ENCODE assay signal across 12 cellular contexts in the genomic region with DNA sequence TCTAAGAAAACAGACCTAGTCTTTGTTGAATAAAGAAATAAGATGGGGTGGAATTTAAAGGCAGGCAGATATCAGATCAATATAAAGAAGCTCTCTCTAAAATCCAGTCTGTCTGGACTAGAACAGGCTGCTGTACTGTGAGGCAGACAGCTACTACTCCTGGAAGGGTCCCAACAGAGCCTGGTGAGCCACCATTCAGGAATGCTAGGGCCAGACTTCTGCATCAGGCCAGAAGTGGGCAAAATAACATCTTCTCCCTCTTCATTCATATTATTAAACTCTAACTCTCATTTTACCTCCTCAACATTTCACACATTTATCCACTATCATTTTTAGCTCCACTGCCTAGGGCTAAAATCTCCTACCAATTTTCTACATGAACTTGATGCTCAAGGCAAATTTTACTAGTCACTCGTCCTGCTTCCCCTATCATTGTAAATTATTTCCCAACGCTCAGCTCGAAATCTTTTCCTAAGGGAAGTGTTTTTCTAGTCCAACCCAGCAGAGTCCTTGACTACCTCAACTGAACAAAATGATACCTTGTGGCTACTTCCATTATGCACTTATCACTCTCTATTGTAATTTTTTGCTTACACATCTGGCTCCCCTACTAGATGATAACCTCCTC. TPM values are rescaled to one million over a fixed set of nuclear protein-coding genes. Genes with fewer than 3 reads are reported as not detected.
DNase-seq lines count a peak whose midpoint lies in the region; ATAC-seq and TF ChIP-seq lines count a peak whose summit lies in the region.
"Had no signal": no experiment of that assay in that cellular context is flagged by ENCODE, and none has a peak within 500 bp of the region (broad histone marks: within the 10 kb centered on the region; RNA-seq: fewer than 3 reads in every experiment).

No MANE protein-coding gene starts in this region.

- intact Hi-C loops in ascending aorta (cut with DNase I): loop anchor here (5.0 kb wide), 1 partner anchor 53 kb away; no protein-coding TSS in a partner anchor
- intact Hi-C loops in left ventricle myocardium superior (cut with micrococcal nuclease): no loop called here

- H3K4me3 ChIP-seq in ascending aorta (peak overlapping the region in 1 of 2 donors; percentile 14), skeletal muscle satellite cell (ENCODE audit: low read length) (peak overlapping the region; percentile 25)
- H3K4me3 ChIP-seq: skin epidermis had no signal

- H3K4me2 ChIP-seq in skeletal muscle satellite cell (ENCODE audit: low read length): peak overlapping the region; percentile 51

- TF ChIP-seq CTCF in ascending aorta (IDR thresholded peaks at IDR 0.05): no peak

- DNase-seq in HCEC 1CT: peak; percentile 84
- DNase-seq in ascending aorta (ENCODE audit: low spot score in 2 of 2): peak; percentile 13 to 89
- peak; percentile 34 for DNase-seq in left ventricle myocardium superior
- DNase-seq in activated T-cell treated with anti-CD3 and anti-CD28 coated beads, Interleukin-2, amount 50 U/mL, for 48 hours: no peak
- DNase-seq in 8988T: no peak
- DNase-seq: activated T-cell treated with anti-CD3 and anti-CD28 coated beads for 4 hours, kidney had no signal

- ATAC-seq in left ventricle myocardium superior (peak; percentile 92), GM21390 (IDR thresholded peaks at IDR 0.05; ENCODE audit: unreplicated experiment) (no peak), HG03342 (IDR thresholded peaks at IDR 0.05; ENCODE audit: unreplicated experiment) (no peak)
- ATAC-seq: stimulated activated effector memory CD8-positive, alpha-beta T cell treated with anti-CD3 and anti-CD28 coated beads, Interleukin-12 subunit alpha, Interleukin-12 subunit beta, amount 100 ng/mL, for 72 hours had no signal

- H3K27ac ChIP-seq in ascending aorta: peak overlapping the region; percentile 59 to 80

- H3K9ac ChIP-seq in skeletal muscle satellite cell (ENCODE audit: low read depth, low read length): peak overlapping the region; percentile 52

- H3K36me3 ChIP-seq in ascending aorta: no peaks in the 10 kb centered on the region
- H3K36me3 ChIP-seq in skeletal muscle satellite cell (ENCODE audit: insufficient read depth, low read length): no peaks in the 10 kb centered on the region

- H3K4me1 ChIP-seq in ascending aorta (peaks cover 0 to 29% of the 10 kb centered on the region in 2 donors), skeletal muscle satellite cell (ENCODE audit: control insufficient read depth, insufficient read depth, low read length) (peaks cover 55% of the 10 kb centered on the region)

- H3K27me3 ChIP-seq in ascending aorta: no peaks in the 10 kb centered on the region
- H3K27me3 ChIP-seq in skeletal muscle satellite cell (ENCODE audit: control insufficient read depth, insufficient read depth, low read length): no peaks in the 10 kb centered on the region

- no peaks in the 10 kb centered on the region for H3K9me3 ChIP-seq in ascending aorta
- H3K9me3 ChIP-seq in skeletal muscle satellite cell (replicated peaks; ENCODE audit: low read length): no peaks in the 10 kb centered on the region

RNA-seq across cellular contexts. Expression of a gene that starts 45.2 kb away (rescaled TPM):
- total RNA-seq in ascending aorta: 132 TPM
- total RNA-seq in left ventricle myocardium superior: 52.2 TPM
- total RNA-seq in skeletal muscle satellite cell (2012; rRNA removed): 112 and 116 TPM in 2 replicates

Comparison
In these comparisons a context has a peak if more than half of its experiments do, and no peak if none do; other contexts are left out.
1. DNase-seq: peak in HCEC 1CT (single experiment), ascending aorta (2 of 2) and left ventricle myocardium superior (single experiment); none in activated T-cell treated with anti-CD3 and anti-CD28 coated beads, Interleukin-2, amount 50 U/mL, for 48 hours (0 of 2) and 8988T (single experiment).